17 cellular contexts compared by ENCODE assay signal in genomic region chr11:117438371-117439000, GRCh38.
DNase-seq lines count a peak whose midpoint lies in the region; ATAC-seq and FAIRE-seq lines count a peak whose summit lies in the region.
"Had no signal": no experiment of that assay in that cellular context is flagged by ENCODE, and none has a peak within 500 bp of the region (broad histone marks: within the 10 kb centered on the region; RNA-seq: fewer than 3 reads in every experiment).

No MANE protein-coding gene starts in this region.

- peak; percentile 48 for ATAC-seq in stimulated activated naive CD8-positive, alpha-beta T cell treated with anti-CD3 and anti-CD28 coated beads, Interleukin-15, Interleukin-2, amounts not matched to agents 100 U/mL and 50 U/mL, for 24 hours
- ATAC-seq in stimulated activated naive CD8-positive, alpha-beta T cell treated with anti-CD3 and anti-CD28 coated beads, Interleukin-15, amount 100 ng/mL, for 72 hours, result no peak
- ATAC-seq in esophagus mucosa (peak; percentile 80), HG03045 (IDR thresholded peaks at IDR 0.05; ENCODE audit: unreplicated experiment) (no peak), HG02938 (IDR thresholded peaks at IDR 0.05; ENCODE audit: unreplicated experiment) (no peak)
- ATAC-seq: effector memory CD8-positive, alpha-beta T cell; left lobe of liver; mucosa of descending colon had no signal

- FAIRE-seq in GM19239 (lab: Jason Lieb, UNC), result no peak

- no peak overlapping the region for H3K4me3 Mint-ChIP-seq in stimulated activated naive CD8-positive, alpha-beta T cell treated with anti-CD3 and anti-CD28 coated beads, Interleukin-15, amount 100 ng/mL, for 72 hours
- H3K4me3 Mint-ChIP-seq: central memory CD8-positive, alpha-beta T cell; effector memory CD8-positive, alpha-beta T cell had no signal

- no peak overlapping the region for H3K27ac Mint-ChIP-seq in stimulated activated naive CD8-positive, alpha-beta T cell treated with anti-CD3 and anti-CD28 coated beads, Interleukin-15, amount 100 ng/mL, for 72 hours
- H3K27ac Mint-ChIP-seq: effector memory CD8-positive, alpha-beta T cell had no signal

- H3K27me3 Mint-ChIP-seq in stimulated activated naive CD8-positive, alpha-beta T cell treated with anti-CD3 and anti-CD28 coated beads, Interleukin-15, amount 100 ng/mL, for 72 hours, result peaks cover 33% of the 10 kb centered on the region

- H3K4me1 Mint-ChIP-seq in stimulated activated naive CD8-positive, alpha-beta T cell treated with anti-CD3 and anti-CD28 coated beads, Interleukin-15, amount 100 ng/mL, for 72 hours, result no peaks in the 10 kb centered on the region
- H3K4me1 Mint-ChIP-seq: central memory CD8-positive, alpha-beta T cell had no signal

- no peaks in the 10 kb centered on the region for H3K9me3 Mint-ChIP-seq in stimulated activated naive CD8-positive, alpha-beta T cell treated with anti-CD3 and anti-CD28 coated beads, Interleukin-15, amount 100 ng/mL, for 72 hours
- H3K9me3 Mint-ChIP-seq: central memory CD8-positive, alpha-beta T cell; effector memory CD8-positive, alpha-beta T cell had no signal

- DNase-seq in stimulated activated naive CD8-positive, alpha-beta T cell treated with anti-CD3 and anti-CD28 coated beads, Interleukin-15, Interleukin-2, amounts not matched to agents 100 U/mL and 50 U/mL, for 24 hours, result peak; percentile 37
- no peak for DNase-seq in stimulated activated naive CD8-positive, alpha-beta T cell treated with anti-CD3 and anti-CD28 coated beads, Interleukin-15, amount 100 ng/mL, for 72 hours
- DNase-seq in M059J (ENCODE audit: low read depth) (peak; percentile 49), GM19239 (ENCODE audit: insufficient read length, low spot score) (no peak)
- DNase-seq: activated T-cell treated with anti-CD3 and anti-CD28 coated beads, Interleukin-2, amount 50 U/mL, for 1 hour; adrenal gland; effector memory CD8-positive, alpha-beta T cell; GM23248; mucosa of descending colon; NCI-H187 treated with DMSO at 0.1 percent for 48 hours; SIG-M5; transverse colon had no signal

Comparison
In these comparisons a context has a peak if more than half of its experiments do, and no peak if none do; other contexts are left out.
1. ATAC-seq: peak in stimulated activated naive CD8-positive, alpha-beta T cell treated with anti-CD3 and anti-CD28 coated beads, Interleukin-15, Interleukin-2, amounts not matched to agents 100 U/mL and 50 U/mL, for 24 hours (single experiment) and esophagus mucosa (single experiment); none in stimulated activated naive CD8-positive, alpha-beta T cell treated with anti-CD3 and anti-CD28 coated beads, Interleukin-15, amount 100 ng/mL, for 72 hours (single experiment), HG03045 (single experiment) and HG02938 (single experiment).
2. DNase-seq: peak in stimulated activated naive CD8-positive, alpha-beta T cell treated with anti-CD3 and anti-CD28 coated beads, Interleukin-15, Interleukin-2, amounts not matched to agents 100 U/mL and 50 U/mL, for 24 hours (single experiment) and M059J (single experiment); none in stimulated activated naive CD8-positive, alpha-beta T cell treated with anti-CD3 and anti-CD28 coated beads, Interleukin-15, amount 100 ng/mL, for 72 hours (0 of 2) and GM19239 (single experiment).